9 cellular contexts compared by ENCODE assay signal in the genomic region with DNA sequence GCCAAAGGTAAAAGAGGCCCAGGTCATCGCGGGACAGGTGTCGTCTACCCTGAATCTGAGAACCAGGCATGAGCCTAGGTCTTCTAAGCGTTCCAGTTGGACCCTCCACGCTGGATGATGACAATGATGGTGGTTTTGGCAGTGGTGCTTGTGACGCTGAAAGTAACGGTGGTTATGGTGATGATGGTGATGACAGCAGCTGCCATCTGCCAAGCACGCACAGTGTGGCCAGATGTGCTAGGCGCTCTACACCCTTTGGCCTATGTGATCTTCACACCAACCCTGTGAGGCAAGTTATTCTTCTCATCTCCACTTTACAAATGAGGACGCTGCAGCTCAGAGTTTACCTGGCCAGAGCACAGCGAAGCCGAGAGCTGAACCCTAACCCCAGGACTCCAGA.
DNase-seq lines count a peak whose midpoint lies in the region; ATAC-seq, FAIRE-seq and TF ChIP-seq lines count a peak whose summit lies in the region.
"Had no signal": no experiment of that assay in that cellular context is flagged by ENCODE, and none has a peak within 500 bp of the region (broad histone marks: within the 10 kb centered on the region; RNA-seq: fewer than 3 reads in every experiment).

No MANE protein-coding gene starts in this region.

- TF ChIP-seq POLR2A in GM12891 (IDR thresholded peaks at IDR 0.05; ENCODE audit: low read depth, low read length) (no peak), esophagus muscularis mucosa (IDR thresholded peaks at IDR 0.05; ENCODE audit: low read depth) (no peak)

- CTCF ChIA-PET in T-cell (lab: Charles Lee), result interaction anchor here in 1 of 2 donors (0.7 to 4.4 kb wide), 5 partner anchors 9 to 91 kb away, joined by 3 to 56 read pairs (median 5); no protein-coding TSS in a partner anchor

- H3K4me3 Mint-ChIP-seq in T-cell, result peak overlapping the region; percentile 54 to 79 (median 69)

- H3K4me3 ChIP-seq in esophagus muscularis mucosa, result no peak overlapping the region
- no peak overlapping the region for H3K4me3 ChIP-seq in skeletal muscle tissue (ENCODE audit: low read length in 3 of 3)

- WGBS in esophagus muscularis mucosa, result 96% methylated on average over 8 of the region's 12 CpGs

- H3K27ac ChIP-seq in esophagus muscularis mucosa (replicated peaks in 1 of 4) (peak overlapping the region in 3 of 4 donors; percentile 39 to 76 (median 75)), skeletal muscle tissue (ENCODE audit: low read depth, low read length) (peak overlapping the region; percentile 86)

- DNase-seq in GM12891 (ENCODE audit: insufficient read length, low spot score) (no peak), T-cell (peak in 24 of 34 experiments; percentile 26 to 69 (median 45)), esophagus muscularis mucosa (ENCODE audit: extremely low spot score) (no peak), AG08396 (ENCODE audit: low spot score) (no peak), NCI-H524 (lab: John Stamatoyannopoulos, UW) (no peak)
- DNase-seq: aorta, NCI-H524 treated with DMSO at 0.1 percent for 48 hours had no signal

- FAIRE-seq in GM12891 (lab: Jason Lieb, UNC), result peak; percentile 67

- H3K27me3 ChIP-seq in esophagus muscularis mucosa, result no peaks in the 10 kb centered on the region
- H3K27me3 ChIP-seq in skeletal muscle tissue (ENCODE audit: control insufficient read depth in 3 of 3, insufficient read depth in 3 of 3, low read length in 3 of 3), result no peaks in the 10 kb centered on the region

- TF ChIP-seq EP300 in esophagus muscularis mucosa (IDR thresholded peaks at IDR 0.05), result no peak

- H3K27ac Mint-ChIP-seq in T-cell, result peak overlapping the region; percentile 98 to 99

- intact Hi-C loops in esophagus muscularis mucosa (cut with DNase I), result no loop called here

- H3K4me1 Mint-ChIP-seq in T-cell, result peaks cover 90 to 99% (median 96%) of the 10 kb centered on the region in 3 donors

- no peaks in the 10 kb centered on the region for H3K9me3 Mint-ChIP-seq in T-cell

- POLR2A ChIA-PET in T-cell (lab: Charles Lee), result interaction anchor here in 1 of 2 donors (0.7 to 1.0 kb wide), 2 partner anchors 91 to 92 kb away, joined by 3 read pairs; no protein-coding TSS in a partner anchor

- H3K4me1 ChIP-seq in esophagus muscularis mucosa (peaks cover 71 to 95% (median 92%) of the 10 kb centered on the region in 4 donors), skeletal muscle tissue (ENCODE audit: control insufficient read depth in 3 of 3, insufficient read depth in 3 of 3, low read length in 3 of 3) (peaks cover 75 to 98% (median 78%) of the 10 kb centered on the region in 3 donors)

- H3K36me3 ChIP-seq in esophagus muscularis mucosa, result no peaks in the 10 kb centered on the region
- peaks cover 0 to 5% (median 0%) of the 10 kb centered on the region in 3 donors for H3K36me3 ChIP-seq in skeletal muscle tissue (ENCODE audit: control insufficient read depth in 3 of 3, insufficient read depth in 3 of 3, low read length in 3 of 3)

- ATAC-seq in T-cell (replicated peaks in 1 of 4) (peak in 1 of 4 experiments; percentile 29), HG03196 (IDR thresholded peaks at IDR 0.05; ENCODE audit: unreplicated experiment) (no peak)

- peak overlapping the region in 1 of 3 donors; percentile 25 for H3K9ac ChIP-seq in skeletal muscle tissue (ENCODE audit: low read depth in 1 of 3, low read length in 3 of 3)

- H3K9me3 ChIP-seq in esophagus muscularis mucosa (no peaks in the 10 kb centered on the region), skeletal muscle tissue (ENCODE audit: control insufficient read depth in 3 of 3, low read length in 3 of 3) (no peaks in the 10 kb centered on the region)

- no peak for TF ChIP-seq CTCF in esophagus muscularis mucosa (IDR thresholded peaks at IDR 0.05)

- no peaks in the 10 kb centered on the region for H3K27me3 Mint-ChIP-seq in T-cell

- H3K36me3 Mint-ChIP-seq in T-cell, result peaks cover 3% of the 10 kb centered on the region

TF ChIP-seq in GM12891, 5 proteins besides CTCF, POLR2A, EP300 and RAD21:
- no peak for TF ChIP-seq POU2F2 (IDR thresholded peaks at IDR 0.05; ENCODE audit: low read depth, low read length)
- TF ChIP-seq SPI1 (IDR thresholded peaks at IDR 0.05; ENCODE audit: low read depth, low read length), result no peak
- TF ChIP-seq TAF1 (IDR thresholded peaks at IDR 0.05; ENCODE audit: low read depth, low read length), result no peak
- TF ChIP-seq POLR2AphosphoS5 (IDR thresholded peaks at IDR 0.05; ENCODE audit: low read depth, low read length), result no peak
- no peak for TF ChIP-seq PAX5 (IDR thresholded peaks at IDR 0.05; ENCODE audit: insufficient read depth, low read length, severe bottlenecking)
TF ChIP-seq in GM12891: peak in this region for 0.

Comparison
In these comparisons a context has a peak if more than half of its experiments do, and no peak if none do; other contexts are left out.
1. DNase-seq: peak in T-cell (24 of 34); none in GM12891 (single experiment), esophagus muscularis mucosa (single experiment), AG08396 (single experiment) and NCI-H524 (0 of 2).